In the genomic region with DNA sequence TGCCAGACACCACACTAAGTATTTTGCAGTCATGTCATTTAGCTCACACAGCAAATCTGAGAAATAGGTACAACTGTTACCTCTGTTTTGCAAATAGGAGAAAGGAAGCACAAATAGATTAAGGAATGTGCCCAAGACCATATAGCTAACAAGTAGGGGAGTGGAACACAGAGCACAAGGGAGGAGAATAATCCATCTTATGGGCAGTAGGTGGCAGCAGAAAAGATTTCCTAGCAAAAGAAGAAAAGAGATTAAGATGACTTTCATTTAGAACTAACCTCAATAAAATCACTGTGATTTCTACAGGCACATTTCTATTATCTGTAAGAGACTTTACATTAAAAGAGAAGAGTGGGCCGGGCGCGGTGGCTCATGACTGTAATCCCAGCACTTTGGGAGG, we compare ENCODE assay signal across 16 cellular contexts. TPM values are rescaled to one million over a fixed set of nuclear protein-coding genes. Genes with fewer than 3 reads are reported as not detected.
DNase-seq lines count a peak whose midpoint lies in the region; ATAC-seq and TF ChIP-seq lines count a peak whose summit lies in the region.
"Had no signal": no experiment of that assay in that cellular context is flagged by ENCODE, and none has a peak within 500 bp of the region (broad histone marks: within the 10 kb centered on the region; RNA-seq: fewer than 3 reads in every experiment).

No MANE protein-coding gene starts in this region.

- ATAC-seq in SK-N-SH treated with all-trans-retinoic acid at 6 μM for 48 hours, result peak; percentile 71
- ATAC-seq: activated CD8-positive, alpha-beta T cell treated with anti-CD3 and anti-CD28 coated beads for 36 hours; right cardiac atrium had no signal

- WGBS in hepatocyte (ENCODE audit: low lambda C conversion rate, missing lambda C conversion rate), result 92% methylated on average over 3 of the region's 3 CpGs

- TF ChIP-seq CTCF in BE2C (IDR thresholded peaks at IDR 0.05; ENCODE audit: low read depth, low read length), result peak; percentile 35
- peak; percentile 5 for TF ChIP-seq CTCF in hepatocyte (IDR thresholded peaks at IDR 0.05; ENCODE audit: poor library complexity)

- H3K4me2 ChIP-seq in hepatocyte, result no peak overlapping the region

- H3K9me2 ChIP-seq in hepatocyte (replicated peaks; ENCODE audit: insufficient read depth), result no peaks in the 10 kb centered on the region

- H3K27ac ChIP-seq in hepatocyte, result no peak overlapping the region
- H3K27ac ChIP-seq: SK-N-MC, tibial artery had no signal

- H4K20me1 ChIP-seq in hepatocyte (ENCODE audit: insufficient read depth, poor library complexity, severe bottlenecking), result no peaks in the 10 kb centered on the region

- H3K79me2 ChIP-seq in hepatocyte, result peaks cover 6% of the 10 kb centered on the region

- H3K27me3 ChIP-seq in BE2C (no peaks in the 10 kb centered on the region), hepatocyte (no peaks in the 10 kb centered on the region)
- H3K27me3 ChIP-seq: tibial artery had no signal

- peaks cover 6% of the 10 kb centered on the region; the same call in 1 of the 2 replicates for H3K4me1 ChIP-seq in BE2C
- H3K4me1 ChIP-seq in hepatocyte (ENCODE audit: insufficient read depth), result peaks cover 4% of the 10 kb centered on the region
- H3K4me1 ChIP-seq: tibial artery had no signal

- no peak overlapping the region for H2AFZ ChIP-seq in hepatocyte

- 0 out of 2 replicates have a peak, but pooled peaks cover 3% of the 10 kb centered on the region for H3K36me3 ChIP-seq in BE2C
- H3K36me3 ChIP-seq in hepatocyte (replicated peaks; ENCODE audit: insufficient read depth, low read depth), result no peaks in the 10 kb centered on the region

- no peak overlapping the region for H3K4me3 ChIP-seq in BE2C (ENCODE audit: low read depth, low read length)
- no peak overlapping the region for H3K4me3 ChIP-seq in hepatocyte
- H3K4me3 ChIP-seq: SK-N-MC, tibial artery had no signal

- no peak for DNase-seq in BE2C
- DNase-seq in HCEC 1CT, result peak; percentile 20
- no peak for DNase-seq in hepatocyte (ENCODE audit: low spot score)
- DNase-seq in hippocampal formation (lab: John Stamatoyannopoulos, UW), result no peak
- DNase-seq in globus pallidus (ENCODE audit: low spot score), result no peak
- no peak for DNase-seq in DMS79 treated with DMSO at 0.1 percent for 48 hours (lab: John Stamatoyannopoulos, UW)
- no peak for DNase-seq in activated naive CD4-positive, alpha-beta T cell (lab: John Stamatoyannopoulos, UW)
- DNase-seq: activated CD8-positive, alpha-beta T cell treated with anti-CD3 and anti-CD28 coated beads for 36 hours; activated naive CD8-positive, alpha-beta T cell treated with anti-CD3 and anti-CD28 coated beads for 36 hours; effector CD4-positive, alpha-beta T cell; hypothalamus; right cardiac atrium; tibial artery had no signal

- H3K9me3 ChIP-seq in BE2C (no peaks in the 10 kb centered on the region), hepatocyte (ENCODE audit: low read depth) (no peaks in the 10 kb centered on the region)
- H3K9me3 ChIP-seq: tibial artery had no signal

TF ChIP-seq in SK-N-SH treated with all-trans-retinoic acid at 6 μM for 48 hours, 23 proteins besides CTCF, POLR2A, EP300 and RAD21:
- TF ChIP-seq ZNF70 (CRISPR knock-in tag; IDR thresholded peaks at IDR 0.05) (no peak), ZNF8 (CRISPR knock-in tag; IDR thresholded peaks at IDR 0.05) (no peak)

RNA-seq across cellular contexts. Expression of gene NR1I2, which starts 49.1 kb away (rescaled TPM):
- polyA plus RNA-seq in BE2C (2012; ENCODE audit: insufficient read depth, insufficient read length, low read depth), result not detected
- 7.0 and 7.1 TPM in 2 replicates for total RNA-seq in hepatocyte
- polyA plus RNA-seq in hepatocyte, result 2.8 and 5.0 TPM in 2 replicates
- total RNA-seq: mononuclear cell had no signal
